ENCODE assay signal across 1 cellular context in genomic region chr4:76147454-76148141, GRCh38.
TF ChIP-seq lines count a peak whose summit lies in the region.

No MANE protein-coding gene starts in this region.

TF ChIP-seq in K562, 482 proteins besides CTCF, POLR2A, EP300 and RAD21 (continued from another document):
- no peak for TF ChIP-seq SIN3B (IDR thresholded peaks at IDR 0.05; ENCODE audit: low read depth)
- no peak for TF ChIP-seq RB1 (IDR thresholded peaks at IDR 0.05; ENCODE audit: low read depth)
- peak; percentile 24 for TF ChIP-seq POLR2B (IDR thresholded peaks at IDR 0.05; ENCODE audit: low read depth, partially characterized antibody)
- no peak for TF ChIP-seq THRAP3 (IDR thresholded peaks at IDR 0.05; ENCODE audit: borderline replicate concordance)
- TF ChIP-seq, protein P1, sequence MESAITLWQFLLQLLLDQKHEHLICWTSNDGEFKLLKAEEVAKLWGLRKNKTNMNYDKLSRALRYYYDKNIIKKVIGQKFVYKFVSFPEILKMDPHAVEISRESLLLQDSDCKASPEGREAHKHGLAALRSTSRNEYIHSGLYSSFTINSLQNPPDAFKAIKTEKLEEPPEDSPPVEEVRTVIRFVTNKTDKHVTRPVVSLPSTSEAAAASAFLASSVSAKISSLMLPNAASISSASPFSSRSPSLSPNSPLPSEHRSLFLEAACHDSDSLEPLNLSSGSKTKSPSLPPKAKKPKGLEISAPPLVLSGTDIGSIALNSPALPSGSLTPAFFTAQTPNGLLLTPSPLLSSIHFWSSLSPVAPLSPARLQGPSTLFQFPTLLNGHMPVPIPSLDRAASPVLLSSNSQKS (CRISPR knock-in tag; IDR thresholded peaks at IDR 0.05), result no peak
- TF ChIP-seq, protein P2, sequence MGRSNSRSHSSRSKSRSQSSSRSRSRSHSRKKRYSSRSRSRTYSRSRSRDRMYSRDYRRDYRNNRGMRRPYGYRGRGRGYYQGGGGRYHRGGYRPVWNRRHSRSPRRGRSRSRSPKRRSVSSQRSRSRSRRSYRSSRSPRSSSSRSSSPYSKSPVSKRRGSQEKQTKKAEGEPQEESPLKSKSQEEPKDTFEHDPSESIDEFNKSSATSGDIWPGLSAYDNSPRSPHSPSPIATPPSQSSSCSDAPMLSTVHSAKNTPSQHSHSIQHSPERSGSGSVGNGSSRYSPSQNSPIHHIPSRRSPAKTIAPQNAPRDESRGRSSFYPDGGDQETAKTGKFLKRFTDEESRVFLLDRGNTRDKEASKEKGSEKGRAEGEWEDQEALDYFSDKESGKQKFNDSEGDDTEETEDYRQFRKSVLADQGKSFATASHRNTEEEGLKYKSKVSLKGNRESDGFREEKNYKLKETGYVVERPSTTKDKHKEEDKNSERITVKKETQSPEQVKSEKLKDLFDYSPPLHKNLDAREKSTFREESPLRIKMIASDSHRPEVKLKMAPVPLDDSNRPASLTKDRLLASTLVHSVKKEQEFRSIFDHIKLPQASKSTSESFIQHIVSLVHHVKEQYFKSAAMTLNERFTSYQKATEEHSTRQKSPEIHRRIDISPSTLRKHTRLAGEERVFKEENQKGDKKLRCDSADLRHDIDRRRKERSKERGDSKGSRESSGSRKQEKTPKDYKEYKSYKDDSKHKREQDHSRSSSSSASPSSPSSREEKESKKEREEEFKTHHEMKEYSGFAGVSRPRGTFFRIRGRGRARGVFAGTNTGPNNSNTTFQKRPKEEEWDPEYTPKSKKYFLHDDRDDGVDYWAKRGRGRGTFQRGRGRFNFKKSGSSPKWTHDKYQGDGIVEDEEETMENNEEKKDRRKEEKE (IDR thresholded peaks at IDR 0.05; ENCODE audit: borderline replicate concordance in 1 of 2, control insufficient read depth in 1 of 2, low read depth in 2 of 2, low read length in 1 of 2), result no peak
- no peak for TF ChIP-seq ZNF695 (CRISPR knock-in tag; IDR thresholded peaks at IDR 0.05)
- peak; percentile 25; the same call in 1 of the 2 replicates for TF ChIP-seq ETS1 (conservative IDR thresholded peaks at IDR 0.05; ENCODE audit: control insufficient read depth, low read depth, low read length)
- TF ChIP-seq NRF1 (conservative IDR thresholded peaks at IDR 0.05 in 1 of 2, IDR thresholded peaks at IDR 0.05 in 1 of 2), result peak in 1 of 2 experiments; percentile 36; a peak in 2 of 4 replicates
- TF ChIP-seq FOXK1 (CRISPR knock-in tag; IDR thresholded peaks at IDR 0.05; ENCODE audit: borderline replicate concordance), result no peak
- TF ChIP-seq CC2D1A (IDR thresholded peaks at IDR 0.05), result peak; percentile 82; the same call in 1 of the 2 replicates
- peak in 1 of 3 experiments; percentile 24 for TF ChIP-seq YY1 (IDR thresholded peaks at IDR 0.05; ENCODE audit: borderline replicate concordance in 1 of 3, control insufficient read depth in 1 of 3, extremely low read depth in 1 of 3, insufficient read depth in 3 of 3, insufficient read length in 1 of 3, insufficient replicate concordance in 2 of 3, low read depth in 1 of 3, low read length in 2 of 3)
- TF ChIP-seq C11orf30 (IDR thresholded peaks at IDR 0.05; ENCODE audit: low read depth), result no peak
- no peak for TF ChIP-seq ZNF431 (CRISPR knock-in tag; IDR thresholded peaks at IDR 0.05)
- TF ChIP-seq, protein P3, sequence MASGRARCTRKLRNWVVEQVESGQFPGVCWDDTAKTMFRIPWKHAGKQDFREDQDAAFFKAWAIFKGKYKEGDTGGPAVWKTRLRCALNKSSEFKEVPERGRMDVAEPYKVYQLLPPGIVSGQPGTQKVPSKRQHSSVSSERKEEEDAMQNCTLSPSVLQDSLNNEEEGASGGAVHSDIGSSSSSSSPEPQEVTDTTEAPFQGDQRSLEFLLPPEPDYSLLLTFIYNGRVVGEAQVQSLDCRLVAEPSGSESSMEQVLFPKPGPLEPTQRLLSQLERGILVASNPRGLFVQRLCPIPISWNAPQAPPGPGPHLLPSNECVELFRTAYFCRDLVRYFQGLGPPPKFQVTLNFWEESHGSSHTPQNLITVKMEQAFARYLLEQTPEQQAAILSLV (tag; IDR thresholded peaks at IDR 0.05), result no peak
- no peak for TF ChIP-seq L3MBTL2 (IDR thresholded peaks at IDR 0.05)
- peak; percentile 57 for TF ChIP-seq CREM (IDR thresholded peaks at IDR 0.05; ENCODE audit: low read depth)
- TF ChIP-seq SIN3A (IDR thresholded peaks at IDR 0.05; ENCODE audit: borderline replicate concordance in 2 of 2, control insufficient read depth in 1 of 2, low read depth in 2 of 2, low read length in 2 of 2), result peak in 1 of 2 experiments; percentile 85; a peak in 2 of 4 replicates
- TF ChIP-seq E2F4 (CRISPR knock-in tag; IDR thresholded peaks at IDR 0.05; ENCODE audit: low read depth), result peak; percentile 43; the same call in 1 of the 2 replicates
